8 cellular contexts compared by ENCODE assay signal in the genomic region with DNA sequence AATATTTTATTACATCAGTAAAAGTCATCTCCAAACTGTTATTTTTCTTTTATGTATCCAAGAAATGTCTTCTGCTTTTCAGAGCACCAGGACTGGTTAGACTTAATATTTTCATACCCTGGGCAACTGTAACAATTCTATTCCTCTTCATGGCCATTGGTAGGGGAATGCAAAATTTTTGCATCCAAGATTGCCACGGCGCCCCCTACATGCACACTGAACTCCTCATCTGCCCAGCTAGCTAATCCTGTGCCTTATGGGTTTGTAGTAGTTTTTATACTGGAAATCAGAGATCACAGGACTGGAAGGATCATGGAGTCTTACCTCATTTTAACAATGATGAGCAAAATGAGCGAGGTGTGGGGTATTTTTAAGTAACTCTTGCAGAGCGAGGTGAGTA.
DNase-seq lines count a peak whose midpoint lies in the region; ATAC-seq and TF ChIP-seq lines count a peak whose summit lies in the region.

No MANE protein-coding gene starts in this region.

- no peak for TF ChIP-seq POLR2A in spleen (IDR thresholded peaks at IDR 0.05)

- intact Hi-C loops in colonic mucosa (cut with DNase I) (no loop called here), spleen (cut with DNase I; ENCODE audit: low total_unique reads) (no loop called here)

- no peaks in the 10 kb centered on the region for H3K27me3 ChIP-seq in colonic mucosa
- H3K27me3 ChIP-seq in spleen (replicated peaks in 1 of 7), result no peaks in the 10 kb centered on the region

- no peaks in the 10 kb centered on the region for H3K9me3 ChIP-seq in colonic mucosa
- no peaks in the 10 kb centered on the region for H3K9me3 ChIP-seq in spleen

- no peak overlapping the region for H3K27ac ChIP-seq in colonic mucosa
- H3K27ac ChIP-seq in spleen, result no peak overlapping the region

- DNase-seq in GM20000 (ENCODE audit: low spot score) (no peak), T-helper 9 cell (peak; percentile 17), colonic mucosa (peak; percentile 67), spleen (peak; percentile 81), NCI-H1417 treated with DMSO at 0.1 percent for 48 hours (lab: John Stamatoyannopoulos, UW) (no peak), inferior parietal cortex (ENCODE audit: extremely low spot score) (no peak)

- TF ChIP-seq CTCF in GM20000 (IDR thresholded peaks at IDR 0.05; ENCODE audit: extremely low read depth, missing control alignments) (peak; percentile 23), colonic mucosa (IDR thresholded peaks at IDR 0.05) (peak; percentile 26), spleen (IDR thresholded peaks at IDR 0.05 in 8 of 11, conservative IDR thresholded peaks at IDR 0.05 in 3 of 11) (peak in 8 of 11 experiments; percentile 12 to 65 (median 46))

- WGBS in spleen, 5 donors, result 85 to 96% (median 92%) methylated on average over 4 of the region's 4 CpGs

- no peak overlapping the region for H3K9ac ChIP-seq in colonic mucosa (ENCODE audit: low read depth in 2 of 2, low read length in 2 of 2)

- peaks cover 4% of the 10 kb centered on the region for H3K4me1 ChIP-seq in colonic mucosa
- peaks cover 0 to 23% (median 1%) of the 10 kb centered on the region in 6 donors for H3K4me1 ChIP-seq in spleen

- ATAC-seq in HG02642 (IDR thresholded peaks at IDR 0.05; ENCODE audit: poor library complexity, unreplicated experiment), result no peak
- no peak for ATAC-seq in HG03571 (IDR thresholded peaks at IDR 0.05; ENCODE audit: unreplicated experiment)

- no peak overlapping the region for H3K4me3 ChIP-seq in colonic mucosa
- H3K4me3 ChIP-seq in spleen, result no peak overlapping the region

- H3K36me3 ChIP-seq in colonic mucosa (no peaks in the 10 kb centered on the region), spleen (peaks cover 0 to 71% (median 9%) of the 10 kb centered on the region in 6 donors)

Comparison
In these comparisons a context has a peak if more than half of its experiments do, and no peak if none do; other contexts are left out.
1. DNase-seq: peak in T-helper 9 cell (single experiment), colonic mucosa (single experiment) and spleen (single experiment); none in GM20000 (single experiment), NCI-H1417 treated with DMSO at 0.1 percent for 48 hours (single experiment) and inferior parietal cortex (single experiment).
2. Peak in every context shown above with its lines, with median percentiles within 50 percentile points of each other: CTCF ChIP-seq.